In genomic region chr6:103122766-103123601, GRCh38 we compare ENCODE assay signal across 8 cellular contexts.
A peak's percentile ranks its signal among the peaks of the same experiment; 100 is the strongest.
DNase-seq lines count a peak whose midpoint lies in the region; ATAC-seq and TF ChIP-seq lines count a peak whose summit lies in the region.

No MANE protein-coding gene starts in this region.

- H3K27me3 ChIP-seq in Panc1 (ENCODE audit: control insufficient read depth, insufficient read depth, low read length), result no peaks in the 10 kb centered on the region

- intact Hi-C loops in Panc1 (cut with micrococcal nuclease; ENCODE audit: unreplicated experiment), result loop anchor here (5.0 kb wide), 1 partner anchor 271 kb away; no protein-coding TSS in a partner anchor

- TF ChIP-seq CTCF in LNCAP (IDR thresholded peaks at IDR 0.05), result peak; percentile 77
- peak; percentile 81 for TF ChIP-seq CTCF in Panc1 (IDR thresholded peaks at IDR 0.05)
- TF ChIP-seq CTCF in epithelial cell of esophagus (IDR thresholded peaks at IDR 0.05; ENCODE audit: insufficient read depth, low read depth, low read length, missing control alignments), result peak; percentile 77

- no peaks in the 10 kb centered on the region for H3K4me1 ChIP-seq in Panc1 (ENCODE audit: control insufficient read depth, insufficient read depth, low read length)

- peak; percentile 77 for ATAC-seq in GM21786 (IDR thresholded peaks at IDR 0.05; ENCODE audit: unreplicated experiment)
- ATAC-seq in Panc1, result peak; percentile 84
- ATAC-seq in GM18517 (IDR thresholded peaks at IDR 0.05; ENCODE audit: unreplicated experiment), result no peak

- H3K9me3 ChIP-seq in Panc1 (ENCODE audit: control insufficient read depth, insufficient read depth, low read depth, low read length), result no peaks in the 10 kb centered on the region

- CTCF ChIA-PET in Panc1 (lab: Charles Lee), result no interaction called here

- no peak overlapping the region for H3K4me3 ChIP-seq in Panc1 (ENCODE audit: low read depth in 2 of 2, low read length in 2 of 2)
- no peak overlapping the region for H3K4me3 ChIP-seq in epithelial cell of esophagus (ENCODE audit: low read length)

- peak overlapping the region; percentile 23; the same call in 1 of the 2 replicates for H3K27ac ChIP-seq in Panc1 (ENCODE audit: low read length)

- no TSS peak for BruUV-seq in Panc1 (replicated peaks; lab: Mats Ljungman, UMichigan)

- in situ Hi-C loops in Panc1 (cut with HindIII; ENCODE audit: low pct_unique_long_range_greater_than_20kb, low sequenced_read_pairs), result no loop called here

- DNase-seq in DMS53 (lab: John Stamatoyannopoulos, UW) (peak; percentile 79), Panc1 (ENCODE audit: low read depth, low spot score) (peak; percentile 13), epithelial cell of esophagus (ENCODE audit: low read depth) (peak; percentile 79), pons (ENCODE audit: low spot score) (peak; percentile 41)
- no peak for DNase-seq in stimulated activated CD4-positive, alpha-beta T cell treated with anti-CD3 and anti-CD28 coated beads, Interleukin-12 subunit alpha, Interleukin-12 subunit beta, amount 100 ng/mL, for 4 hours

- POLR2A ChIA-PET in Panc1 (lab: Charles Lee), result interaction anchor here (0.5 kb wide), 1 partner anchor 749 kb away, joined by 5 read pairs; no protein-coding TSS in a partner anchor

- no peaks in the 10 kb centered on the region for H3K36me3 ChIP-seq in Panc1 (ENCODE audit: control insufficient read depth, insufficient read depth, low read length)
